Comparison of ENCODE assay signal across 23 cellular contexts in the genomic region with DNA sequence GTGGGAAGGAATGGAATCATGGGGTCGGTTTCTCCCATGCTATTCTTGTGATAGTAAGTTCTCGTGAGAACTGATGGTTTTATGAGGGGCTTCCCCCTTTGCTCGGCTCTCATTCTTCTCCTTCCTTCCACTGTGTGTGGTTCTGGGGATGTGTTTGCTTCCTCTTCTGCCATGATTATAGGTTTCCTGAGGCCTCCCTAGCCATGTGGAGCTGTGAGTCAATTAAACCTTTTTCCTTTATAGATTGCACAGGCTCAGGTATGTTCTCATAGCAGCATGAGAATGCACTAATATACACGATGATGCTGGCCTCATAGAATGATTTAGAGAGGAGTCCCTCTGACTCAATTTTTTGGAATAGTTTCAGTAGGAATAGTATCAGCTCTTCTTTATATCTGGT.
"Had no signal": no experiment of that assay in that cellular context is flagged by ENCODE, and none has a peak within 500 bp of the region (broad histone marks: within the 10 kb centered on the region; RNA-seq: fewer than 3 reads in every experiment).

No MANE protein-coding gene starts in this region.

- H3K4me3 ChIP-seq: coronary artery, dorsolateral prefrontal cortex, esophagus muscularis mucosa, gastrocnemius medialis, lung, psoas muscle, right lobe of liver, spleen, tibial artery, upper lobe of left lung, uterus had no signal

- DNase-seq: dorsolateral prefrontal cortex; effector CD8-positive, alpha-beta T cell; gastrocnemius medialis; immature natural killer cell; left cardiac atrium; left ventricle myocardium superior; mesendoderm; naive thymus-derived CD8-positive, alpha-beta T cell; psoas muscle; retina; right lobe of liver; spleen; stimulated activated CD4-positive, alpha-beta T cell treated with anti-CD3 and anti-CD28 coated beads, Interleukin-15, amount 100 ng/mL, for 24 hours; stimulated activated CD4-positive, alpha-beta T cell treated with anti-CD3 and anti-CD28 coated beads, Interleukin-1b, Interleukin-23, amount 100 ng/mL, for 48 hours; stimulated activated CD4-positive, alpha-beta T cell treated with anti-CD3 and anti-CD28 coated beads, Interleukin-4, amount 100 ng/mL, for 24 hours; tibial artery; upper lobe of left lung; uterus had no signal

- ATAC-seq: gastrocnemius medialis; left cardiac atrium; left ventricle myocardium superior; naive thymus-derived CD8-positive, alpha-beta T cell; psoas muscle; right lobe of liver; stimulated activated memory B cell treated with anti-CD40 and anti-IgM and Interleukin-4, amounts not matched to agents 10 μg/mL and 1 μg/mL and 100 μg/mL, for 72 hours had no signal

- FAIRE-seq: keratinocyte had no signal
